In genomic region chr12:30063435-30063945, GRCh38 we compare ENCODE assay signal across 21 cellular contexts.
A peak's percentile ranks its signal among the peaks of the same experiment; 100 is the strongest.
DNase-seq lines count a peak whose midpoint lies in the region; ATAC-seq, FAIRE-seq and TF ChIP-seq lines count a peak whose summit lies in the region.
"Had no signal": no experiment of that assay in that cellular context is flagged by ENCODE, and none has a peak within 500 bp of the region (broad histone marks: within the 10 kb centered on the region; RNA-seq: fewer than 3 reads in every experiment).

No MANE protein-coding gene starts in this region.

- H2AFZ ChIP-seq in HepG2 (ENCODE audit: low read length), result no peak overlapping the region
- 0 out of 2 replicates have a peak overlapping the region, but pooled peaks have one; percentile 18 for H2AFZ ChIP-seq in H1 (ENCODE audit: low read length)
- H2AFZ ChIP-seq: GM23338 had no signal

- no peak overlapping the region for H3K4ac ChIP-seq in H1 (replicated peaks; ENCODE audit: insufficient read length, low read depth, low read length)

- H3K23ac ChIP-seq in H1 (ENCODE audit: insufficient read length), result no peak overlapping the region

- H3K27me3 ChIP-seq in HepG2 (ENCODE audit: control insufficient read depth in 1 of 2, insufficient read depth in 2 of 2, low read length in 2 of 2) (no peaks in the 10 kb centered on the region), right lobe of liver (no peaks in the 10 kb centered on the region), H1 (replicated peaks in 1 of 4; ENCODE audit: control insufficient read depth in 3 of 4, extremely low read depth in 1 of 4, insufficient read depth in 3 of 4, low read length in 3 of 4) (no peaks in the 10 kb centered on the region), pancreas (no peaks in the 10 kb centered on the region)
- H3K27me3 ChIP-seq: BLaER1 treated with 17β-estradiol and CSF1 and Interleukin-3, amounts not matched to agents 10 nM and 100 nM had no signal

- no peak overlapping the region for H2AK5ac ChIP-seq in H1 (ENCODE audit: low read depth, low read length)

- no peaks in the 10 kb centered on the region for H3K4me1 ChIP-seq in HepG2 (ENCODE audit: insufficient read depth, low read length)
- no peaks in the 10 kb centered on the region for H3K4me1 ChIP-seq in right lobe of liver
- H3K4me1 ChIP-seq in H1 (replicated peaks in 1 of 4; ENCODE audit: control insufficient read depth in 3 of 4, insufficient read depth in 4 of 4, low read length in 3 of 4), result no peaks in the 10 kb centered on the region
- H3K4me1 ChIP-seq in pancreas, result no peaks in the 10 kb centered on the region
- H3K4me1 ChIP-seq: BLaER1 treated with 17β-estradiol and CSF1 and Interleukin-3, amounts not matched to agents 10 nM and 100 nM had no signal

- FAIRE-seq in HepG2 (lab: Jason Lieb, UNC) (no peak), H1 (lab: Jason Lieb, UNC) (no peak), pancreas (lab: Jason Lieb, UNC) (peak; percentile 9), GM12891 (lab: Jason Lieb, UNC) (no peak)
- FAIRE-seq: D721Med had no signal

- no peak overlapping the region for H3K14ac ChIP-seq in H1 (ENCODE audit: insufficient read length)

- no peak overlapping the region for H3K4me3 ChIP-seq in HepG2 (replicated peaks in 1 of 3; ENCODE audit: insufficient read depth in 1 of 3, low read depth in 2 of 3, low read length in 3 of 3)
- no peak overlapping the region for H3K4me3 ChIP-seq in right lobe of liver
- H3K4me3 ChIP-seq in LNCaP clone FGC (ENCODE audit: low read depth, low read length), result no peak overlapping the region
- H3K4me3 ChIP-seq in H1 (ENCODE audit: extremely low read depth in 1 of 4, insufficient read depth in 2 of 4, low read depth in 3 of 4, low read length in 4 of 4), result no peak overlapping the region
- H3K4me3 ChIP-seq in pancreas, result no peak overlapping the region
- H3K4me3 ChIP-seq: BLaER1 treated with 17β-estradiol and CSF1 and Interleukin-3, amounts not matched to agents 10 nM and 100 nM; GM23338 had no signal

- peak overlapping the region; percentile 75; the same call in 1 of the 2 replicates for H2BK12ac ChIP-seq in H1 (ENCODE audit: low read depth, low read length)

- no peak overlapping the region for H2BK15ac ChIP-seq in H1 (ENCODE audit: low read length)

- H4K20me1 ChIP-seq in HepG2 (ENCODE audit: insufficient read depth, low read length) (no peaks in the 10 kb centered on the region), H1 (replicated peaks in 1 of 2; ENCODE audit: control insufficient read depth in 1 of 2, insufficient read depth in 2 of 2, low read length in 2 of 2) (no peaks in the 10 kb centered on the region)
- H4K20me1 ChIP-seq: BLaER1 treated with 17β-estradiol and CSF1 and Interleukin-3, amounts not matched to agents 10 nM and 100 nM had no signal

- no peaks in the 10 kb centered on the region for H3K36me3 Mint-ChIP-seq in HFFc6 (ENCODE audit: low read depth)
- H3K36me3 Mint-ChIP-seq: CD4-positive, CD25-positive, alpha-beta regulatory T cell had no signal

- H4K91ac ChIP-seq in H1 (replicated peaks; ENCODE audit: insufficient read length, low read length), result no peak overlapping the region

- no TSS peak for BruUV-seq in HepG2 (replicated peaks; lab: Mats Ljungman, UMichigan)

- H3K4me2 ChIP-seq in HepG2 (ENCODE audit: low read depth, low read length) (no peak overlapping the region), H1 (ENCODE audit: insufficient read depth in 1 of 2, low read depth in 2 of 2, low read length in 2 of 2) (no peak overlapping the region)
- H3K4me2 ChIP-seq: BLaER1 treated with 17β-estradiol and CSF1 and Interleukin-3, amounts not matched to agents 10 nM and 100 nM; GM23338 had no signal

- H3K4me3 Mint-ChIP-seq in HFFc6, result no peak overlapping the region
- H3K4me3 Mint-ChIP-seq: B cell; CD4-positive, CD25-positive, alpha-beta regulatory T cell; GM23338; IgD-negative memory B cell had no signal

- TF ChIP-seq RAD21 in HepG2 (CRISPR knock-in tag; IDR thresholded peaks at IDR 0.05), result no peak
- no peak for TF ChIP-seq RAD21 in H1 (IDR thresholded peaks at IDR 0.05 in 1 of 2, conservative IDR thresholded peaks at IDR 0.05 in 1 of 2; ENCODE audit: low read depth in 2 of 2, low read length in 2 of 2)

- no peak overlapping the region for H4K8ac ChIP-seq in H1 (ENCODE audit: extremely low read depth, insufficient read depth, low read length)

- CTCF ChIA-PET in HepG2 (lab: Yijun Ruan, JAX; ENCODE audit: low intra/inter-chr PET ratio, low total read pairs) (no interaction called here), H1 (lab: Charles Lee; ENCODE audit: partially characterized antibody) (interaction anchor here (0.8 kb wide), 1 partner anchor 9 kb away, joined by 3 read pairs; no protein-coding TSS in a partner anchor)

- H3K9me3 ChIP-seq in HepG2 (ENCODE audit: low read length) (no peaks in the 10 kb centered on the region), right lobe of liver (no peaks in the 10 kb centered on the region), H1 (ENCODE audit: insufficient read depth in 2 of 2, low read depth in 1 of 2, low read length in 1 of 2) (no peaks in the 10 kb centered on the region), pancreas (no peaks in the 10 kb centered on the region)
- H3K9me3 ChIP-seq: Caco-2 had no signal

- no peaks in the 10 kb centered on the region for H3K4me1 Mint-ChIP-seq in HFFc6 (ENCODE audit: low read depth)
- H3K4me1 Mint-ChIP-seq: B cell, IgD-negative memory B cell had no signal

- H3K9ac ChIP-seq in HepG2 (ENCODE audit: insufficient read depth, low read depth, low read length) (no peak overlapping the region), H1 (replicated peaks in 1 of 4; ENCODE audit: extremely low read depth in 1 of 4, low read depth in 3 of 4, low read length in 3 of 4) (no peak overlapping the region)
- H3K9ac ChIP-seq: BLaER1 treated with 17β-estradiol and CSF1 and Interleukin-3, amounts not matched to agents 10 nM and 100 nM had no signal

- H4K5ac ChIP-seq in H1 (ENCODE audit: insufficient read length, low read depth, low read length), result no peak overlapping the region

- in situ Hi-C loops in HepG2 (cut with HindIII; ENCODE audit: extremely low pct_ligation_motif_present, low pct_unique_long_range_greater_than_20kb), result no loop called here

- H3K23me2 ChIP-seq in H1 (ENCODE audit: low read depth, low read length), result no peaks in the 10 kb centered on the region

- ATAC-seq in HepG2 (no peak), right lobe of liver (no peak), pancreas (no peak), HG03097 (IDR thresholded peaks at IDR 0.05; ENCODE audit: low FRiP score, unreplicated experiment) (no peak)
- ATAC-seq: GM23338 had no signal

- TF ChIP-seq POLR2A in HepG2 (IDR thresholded peaks at IDR 0.05; ENCODE audit: insufficient read depth in 1 of 2, low read depth in 2 of 2, low read length in 2 of 2) (no peak), right lobe of liver (IDR thresholded peaks at IDR 0.05) (no peak), H1 (IDR thresholded peaks at IDR 0.05; ENCODE audit: control extremely low read depth in 1 of 2, low read depth in 2 of 2, low read length in 2 of 2) (no peak), GM12891 (IDR thresholded peaks at IDR 0.05; ENCODE audit: low read depth, low read length) (no peak)

- no peaks in the 10 kb centered on the region for H3K36me3 ChIP-seq in HepG2 (replicated peaks in 1 of 2; ENCODE audit: control insufficient read depth in 1 of 2, insufficient read depth in 2 of 2, low read length in 2 of 2)
- H3K36me3 ChIP-seq in right lobe of liver, result no peaks in the 10 kb centered on the region
- no peaks in the 10 kb centered on the region for H3K36me3 ChIP-seq in H1 (ENCODE audit: control insufficient read depth in 2 of 4, insufficient read depth in 4 of 4, low read length in 3 of 4)
- H3K36me3 ChIP-seq in pancreas, result no peaks in the 10 kb centered on the region
- H3K36me3 ChIP-seq: BLaER1 treated with 17β-estradiol and CSF1 and Interleukin-3, amounts not matched to agents 10 nM and 100 nM had no signal

- TF ChIP-seq CTCF in HepG2 (CRISPR knock-in tag; IDR thresholded peaks at IDR 0.05) (no peak), right lobe of liver (IDR thresholded peaks at IDR 0.05) (no peak), LNCaP clone FGC (IDR thresholded peaks at IDR 0.05; ENCODE audit: control insufficient read depth, extremely low read depth, insufficient read depth) (no peak), H1 (IDR thresholded peaks at IDR 0.05; ENCODE audit: control extremely low read depth in 1 of 3, insufficient read depth in 1 of 3, low read depth in 1 of 3, low read length in 3 of 3) (no peak), pancreas (IDR thresholded peaks at IDR 0.05) (no peak), HFFc6 (IDR thresholded peaks at IDR 0.05) (no peak)

- H2BK20ac ChIP-seq in H1 (ENCODE audit: low read length), result no peak overlapping the region

- POLR2A ChIA-PET in HepG2 (lab: Yijun Ruan, JAX), result no interaction called here
- POLR2A ChIA-PET in H1 (lab: Charles Lee; ENCODE audit: partially characterized antibody), result no interaction called here

- H2BK120ac ChIP-seq in H1 (replicated peaks; ENCODE audit: low read depth, low read length), result no peak overlapping the region

- no peak overlapping the region for H3K27ac Mint-ChIP-seq in HFFc6
- H3K27ac Mint-ChIP-seq: B cell; CD4-positive, CD25-positive, alpha-beta regulatory T cell; GM23338; IgD-negative memory B cell had no signal

- peaks cover 14% of the 10 kb centered on the region; the same call in 1 of the 2 replicates for H3K9me3 Mint-ChIP-seq in HFFc6

- no peaks in the 10 kb centered on the region for H3K79me1 ChIP-seq in H1 (ENCODE audit: low read depth, low read length)

- H3K79me2 ChIP-seq in HepG2 (ENCODE audit: insufficient read depth, low read length) (no peaks in the 10 kb centered on the region), H1 (ENCODE audit: control insufficient read depth in 1 of 2, insufficient read depth in 2 of 2, low read length in 2 of 2) (no peaks in the 10 kb centered on the region)

- intact Hi-C loops in HepG2 (cut with micrococcal nuclease; ENCODE audit: unreplicated experiment) (no loop called here), right lobe of liver (cut with DNase I) (no loop called here), pancreas (cut with DNase I) (no loop called here)

- H3K27me3 Mint-ChIP-seq in HFFc6 (ENCODE audit: insufficient read depth), result peaks cover 1% of the 10 kb centered on the region
- H3K27me3 Mint-ChIP-seq: B cell; CD4-positive, CD25-positive, alpha-beta regulatory T cell; IgD-negative memory B cell had no signal

- TF ChIP-seq EP300 in HepG2 (IDR thresholded peaks at IDR 0.05; ENCODE audit: low read depth in 2 of 2, low read length in 2 of 2), result no peak
- no peak for TF ChIP-seq EP300 in HepG2 (CRISPR knock-in tag; IDR thresholded peaks at IDR 0.05; ENCODE audit: borderline replicate concordance)
- TF ChIP-seq EP300 in H1 (IDR thresholded peaks at IDR 0.05; ENCODE audit: borderline replicate concordance in 1 of 2, low read depth in 2 of 2, low read length in 2 of 2), result no peak

- H3K27ac ChIP-seq in HepG2 (ENCODE audit: extremely low read length, insufficient read depth, low read length) (no peak overlapping the region), right lobe of liver (no peak overlapping the region), H1 (ENCODE audit: low read depth, low read length) (no peak overlapping the region), pancreas (no peak overlapping the region)
- H3K27ac ChIP-seq: BLaER1 treated with 17β-estradiol and CSF1 and Interleukin-3, amounts not matched to agents 10 nM and 100 nM; HL-60 had no signal

- H2BK5ac ChIP-seq in H1 (ENCODE audit: low read depth, low read length), result no peak overlapping the region

- DNase-seq in HepG2 (ENCODE audit: low spot score) (no peak), right lobe of liver (no peak), LNCaP clone FGC (ENCODE audit: low read depth) (peak; percentile 3), H1 (ENCODE audit: low read depth in 1 of 2, low spot score in 2 of 2) (no peak), pancreas (no peak), GM12891 (ENCODE audit: insufficient read length, low spot score) (no peak), HFFc6 (no peak)
- DNase-seq: Caco-2; CD4-positive, CD25-positive, alpha-beta regulatory T cell; DMS79 treated with DMSO at 0.1 percent for 48 hours; GF-D8; H7; Kasumi-1; KG1 had no signal

- H3K18ac ChIP-seq in H1 (ENCODE audit: extremely low read depth, low read length), result no peak overlapping the region

- no peak overlapping the region for H3K56ac ChIP-seq in H1 (replicated peaks; ENCODE audit: insufficient read length, low read depth, low read length)

Comparison
In these comparisons a context has a peak if more than half of its experiments do, and no peak if none do; other contexts are left out.
1. Of the 41 proteins assayed by ChIP-seq in both HepG2 and H1: peak only in HepG2: none; only in H1: none; in both: SRF; in neither: 40.